ENCODE assay signal across 15 cellular contexts in genomic region chr7:105800849-105801534, GRCh38.
"Had no signal": no experiment of that assay in that cellular context is flagged by ENCODE, and none has a peak within 500 bp of the region (broad histone marks: within the 10 kb centered on the region; RNA-seq: fewer than 3 reads in every experiment).

No MANE protein-coding gene starts in this region.

- H3K9me3 Mint-ChIP-seq: activated naive CD4-positive, alpha-beta T cell treated with anti-CD3 and anti-CD28 coated beads for 36 hours; activated naive CD8-positive, alpha-beta T cell treated with anti-CD3 and anti-CD28 coated beads, Interleukin-2, amount 50 U/mL, for 24 hours; brain; endodermal cell; mesothelial cell of epicardium had no signal

- H3K27ac Mint-ChIP-seq: activated naive CD4-positive, alpha-beta T cell treated with anti-CD3 and anti-CD28 coated beads for 36 hours; brain; endodermal cell; mesothelial cell of epicardium had no signal

- H3K27me3 Mint-ChIP-seq: activated naive CD8-positive, alpha-beta T cell treated with anti-CD3 and anti-CD28 coated beads, Interleukin-2, amount 50 U/mL, for 24 hours; brain had no signal

- ATAC-seq: left lung had no signal

- H3K36me3 Mint-ChIP-seq: brain, mesothelial cell of epicardium had no signal

- DNase-seq: activated CD8-positive, alpha-beta memory T cell treated with anti-CD3 and anti-CD28 coated beads for 24 hours; activated naive CD8-positive, alpha-beta T cell treated with anti-CD3 and anti-CD28 coated beads, Interleukin-2, amount 50 U/mL, for 24 hours; anterior cingulate cortex; caudate nucleus; endodermal cell; foreskin melanocyte; kidney; left lung; occipital lobe; stimulated activated naive CD4-positive, alpha-beta T cell; T1000; thyroid gland had no signal

- H3K4me3 Mint-ChIP-seq: activated naive CD4-positive, alpha-beta T cell treated with anti-CD3 and anti-CD28 coated beads for 36 hours; activated naive CD8-positive, alpha-beta T cell treated with anti-CD3 and anti-CD28 coated beads, Interleukin-2, amount 50 U/mL, for 24 hours; brain; endodermal cell; mesothelial cell of epicardium had no signal
